In the genomic region with DNA sequence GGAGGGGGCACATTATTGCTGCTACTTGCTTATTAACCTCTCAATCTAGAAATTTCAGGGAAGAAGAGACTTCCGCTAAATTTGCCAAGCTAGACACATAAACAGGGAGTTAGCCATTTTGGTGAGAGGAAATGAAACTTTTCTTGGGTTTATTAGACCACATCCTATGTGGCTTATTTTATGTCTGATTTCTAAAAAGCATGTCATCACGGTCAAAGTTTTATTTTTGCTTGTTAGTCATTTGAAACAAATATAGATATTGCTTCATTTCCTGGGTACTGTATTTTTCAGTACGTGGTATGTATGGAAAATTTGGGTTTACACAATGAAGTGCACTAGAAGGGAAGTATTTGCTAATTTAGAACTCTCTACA, we compare ENCODE assay signal across 1 cellular context.
TF ChIP-seq lines count a peak whose summit lies in the region.

No MANE protein-coding gene starts in this region.

TF ChIP-seq in endothelial cell of umbilical vein, 7 proteins besides CTCF, POLR2A, EP300 and RAD21 (continued from another document):
- TF ChIP-seq, protein P1, sequence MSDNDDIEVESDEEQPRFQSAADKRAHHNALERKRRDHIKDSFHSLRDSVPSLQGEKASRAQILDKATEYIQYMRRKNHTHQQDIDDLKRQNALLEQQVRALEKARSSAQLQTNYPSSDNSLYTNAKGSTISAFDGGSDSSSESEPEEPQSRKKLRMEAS (IDR thresholded peaks at IDR 0.05; ENCODE audit: insufficient read depth, insufficient read length), result no peak
- TF ChIP-seq GATA2 (IDR thresholded peaks at IDR 0.05; ENCODE audit: insufficient read depth, insufficient read length, low read depth, low read length) (no peak), JUN (IDR thresholded peaks at IDR 0.05; ENCODE audit: borderline replicate concordance, insufficient read depth, insufficient read length, low read depth) (no peak), FOS (IDR thresholded peaks at IDR 0.05; ENCODE audit: borderline replicate concordance, insufficient read depth, low read length) (no peak), MYC (IDR thresholded peaks at IDR 0.05; ENCODE audit: low read depth, low read length) (no peak), EZH2 (IDR thresholded peaks at IDR 0.05; ENCODE audit: borderline replicate concordance, low read depth, low read length, severe bottlenecking) (no peak)
